9 cellular contexts compared by ENCODE assay signal in genomic region chr7:1056006-1056784, GRCh38. TPM values are rescaled to one million over a fixed set of nuclear protein-coding genes. Genes with fewer than 3 reads are reported as not detected.
A peak's percentile ranks its signal among the peaks of the same experiment; 100 is the strongest.
DNase-seq lines count a peak whose midpoint lies in the region; ATAC-seq and TF ChIP-seq lines count a peak whose summit lies in the region.
"Had no signal": no experiment of that assay in that cellular context is flagged by ENCODE, and none has a peak within 500 bp of the region (broad histone marks: within the 10 kb centered on the region; RNA-seq: fewer than 3 reads in every experiment).

No MANE protein-coding gene starts in this region.

- H3K4me1 Mint-ChIP-seq in T-helper 2 cell treated with Interferon-gamma antibody and Interleukin-4, amounts not matched to agents 5 μg/mL and 100 μg/mL, for 36 hours (ENCODE audit: low read depth): peaks cover 19% of the 10 kb centered on the region

- H3K36me3 Mint-ChIP-seq in T-helper 2 cell treated with Interferon-gamma antibody and Interleukin-4, amounts not matched to agents 5 μg/mL and 100 μg/mL, for 36 hours (ENCODE audit: low read depth): peaks cover 12% of the 10 kb centered on the region

- peaks cover 0 to 13% (median 0%) of the 10 kb centered on the region in 3 donors for H3K36me3 ChIP-seq in tibial artery

- H3K27ac ChIP-seq in angular gyrus (ENCODE audit: low read depth, low read length) (peak overlapping the region; percentile 68), tibial artery (no peak overlapping the region)

- H3K4me1 ChIP-seq in tibial artery: peaks cover 0 to 55% (median 27%) of the 10 kb centered on the region in 4 donors

- intact Hi-C loops in tibial artery (cut with DNase I; ENCODE audit: low total_unique reads): no loop called here

- H3K27me3 ChIP-seq in tibial artery: no peaks in the 10 kb centered on the region

- H3K4me3 Mint-ChIP-seq in T-helper 2 cell treated with Interferon-gamma antibody and Interleukin-4, amounts not matched to agents 5 μg/mL and 100 μg/mL, for 36 hours: peak overlapping the region; percentile 90

- no peaks in the 10 kb centered on the region for H3K9me3 ChIP-seq in tibial artery

- no peak overlapping the region for H3K27ac Mint-ChIP-seq in T-helper 2 cell treated with Interferon-gamma antibody and Interleukin-4, amounts not matched to agents 5 μg/mL and 100 μg/mL, for 36 hours

- no peaks in the 10 kb centered on the region for H3K27me3 Mint-ChIP-seq in T-helper 2 cell treated with Interferon-gamma antibody and Interleukin-4, amounts not matched to agents 5 μg/mL and 100 μg/mL, for 36 hours (ENCODE audit: low read depth)

- H3K4me3 ChIP-seq in tibial artery: peak overlapping the region; percentile 25 to 35

- ATAC-seq in left lobe of liver (peak; percentile 61), HG02970 (IDR thresholded peaks at IDR 0.05; ENCODE audit: low FRiP score, unreplicated experiment) (no peak), GM19463 (IDR thresholded peaks at IDR 0.05; ENCODE audit: unreplicated experiment) (no peak)

- no peaks in the 10 kb centered on the region for H3K9me3 Mint-ChIP-seq in T-helper 2 cell treated with Interferon-gamma antibody and Interleukin-4, amounts not matched to agents 5 μg/mL and 100 μg/mL, for 36 hours

- no peak for DNase-seq in T-helper 2 cell treated with Interferon-gamma antibody and Interleukin-4, amounts not matched to agents 5 μg/mL and 100 μg/mL, for 36 hours (ENCODE audit: low spot score)
- DNase-seq in T-helper 2 cell: no peak
- DNase-seq in left lobe of liver (ENCODE audit: low spot score): no peak
- no peak for DNase-seq in tibial artery
- no peak for DNase-seq in activated effector memory CD4-positive, alpha-beta T cell treated with anti-CD3 and anti-CD28 coated beads, Interleukin-2, amount 50 U/mL, for 16 hours
- DNase-seq: stimulated activated CD8-positive, alpha-beta memory T cell treated with anti-CD3 and anti-CD28 coated beads, Interleukin-4, amount 100 ng/mL, for 48 hours had no signal

- no peak for TF ChIP-seq CTCF in tibial artery (IDR thresholded peaks at IDR 0.05)

RNA-seq across cellular contexts. Expression of gene GPR146, which starts 11.8 kb away (rescaled TPM):
- 28.1 TPM for total RNA-seq in left lobe of liver

RNA-seq across cellular contexts. Expression of gene GPER1, which starts 31.7 kb away (rescaled TPM):
- 29.8 TPM for total RNA-seq in left lobe of liver
